ENCODE assay signal across 10 cellular contexts in genomic region chrX:153981231-153981630, GRCh38. TPM values are rescaled to one million over a fixed set of nuclear protein-coding genes. Genes with fewer than 3 reads are reported as not detected.
DNase-seq lines count a peak whose midpoint lies in the region; ATAC-seq, FAIRE-seq and TF ChIP-seq lines count a peak whose summit lies in the region.
"Had no signal": no experiment of that assay in that cellular context is flagged by ENCODE, and none has a peak within 500 bp of the region (broad histone marks: within the 10 kb centered on the region; RNA-seq: fewer than 3 reads in every experiment).

No MANE protein-coding gene starts in this region.

- peak overlapping the region; percentile 8 to 39 for H3K27ac ChIP-seq in esophagus (ENCODE audit: low read depth in 2 of 2, low read length in 1 of 2)
- H3K27ac ChIP-seq: tibial artery had no signal

- H3K9me3 Mint-ChIP-seq in T-cell = no peaks in the 10 kb centered on the region
- no peaks in the 10 kb centered on the region for H3K9me3 Mint-ChIP-seq in stimulated activated effector memory CD8-positive, alpha-beta T cell treated with anti-CD3 and anti-CD28 coated beads, Interleukin-12 subunit alpha, Interleukin-12 subunit beta, amount 100 ng/mL, for 72 hours

- H3K27ac Mint-ChIP-seq in T-cell = peak overlapping the region; percentile 95 to 98
- peak overlapping the region; percentile 87 for H3K27ac Mint-ChIP-seq in stimulated activated effector memory CD8-positive, alpha-beta T cell treated with anti-CD3 and anti-CD28 coated beads, Interleukin-12 subunit alpha, Interleukin-12 subunit beta, amount 100 ng/mL, for 72 hours

- POLR2A ChIA-PET in T-cell (lab: Charles Lee) = interaction anchor here (0.6 to 0.7 kb wide), 3 partner anchors 24 to 345 kb away, joined by 4 to 10 read pairs (median 6); no protein-coding TSS in a partner anchor

- H3K4me3 Mint-ChIP-seq in T-cell = peak overlapping the region; percentile 74 to 77 (median 75)
- H3K4me3 Mint-ChIP-seq in stimulated activated effector memory CD8-positive, alpha-beta T cell treated with anti-CD3 and anti-CD28 coated beads, Interleukin-12 subunit alpha, Interleukin-12 subunit beta, amount 100 ng/mL, for 72 hours = peak overlapping the region; percentile 67

- H3K9me3 ChIP-seq in esophagus (ENCODE audit: control insufficient read depth in 2 of 2, insufficient read depth in 1 of 2, low read depth in 1 of 2, low read length in 1 of 2) = no peaks in the 10 kb centered on the region
- H3K9me3 ChIP-seq: tibial artery had no signal

- 76 to 87% methylated on average over 7 of the region's 7 CpGs for WGBS in esophagus, 2 donors

- H3K4me1 ChIP-seq in esophagus (ENCODE audit: control insufficient read depth in 2 of 2, insufficient read depth in 2 of 2, low read length in 1 of 2) = no peaks in the 10 kb centered on the region

- no peaks in the 10 kb centered on the region for H3K36me3 Mint-ChIP-seq in T-cell
- no peaks in the 10 kb centered on the region for H3K36me3 Mint-ChIP-seq in stimulated activated effector memory CD8-positive, alpha-beta T cell treated with anti-CD3 and anti-CD28 coated beads, Interleukin-12 subunit alpha, Interleukin-12 subunit beta, amount 100 ng/mL, for 72 hours

- TF ChIP-seq POLR2A in GM12891 (IDR thresholded peaks at IDR 0.05; ENCODE audit: low read depth, low read length) (no peak), H54 (IDR thresholded peaks at IDR 0.05; ENCODE audit: low read depth, low read length) (no peak)

- CTCF ChIA-PET in T-cell (lab: Charles Lee) = interaction anchor here (0.7 to 1.3 kb wide), 3 partner anchors 10 to 12 kb away, joined by 4 to 5 read pairs (median 4); partner anchors contain the start of gene HCFC1 (in 1 of the 2)

- H3K4me1 Mint-ChIP-seq in T-cell = peaks cover 34 to 53% (median 45%) of the 10 kb centered on the region in 3 donors
- H3K4me1 Mint-ChIP-seq in stimulated activated effector memory CD8-positive, alpha-beta T cell treated with anti-CD3 and anti-CD28 coated beads, Interleukin-12 subunit alpha, Interleukin-12 subunit beta, amount 100 ng/mL, for 72 hours = peaks cover 41% of the 10 kb centered on the region

- peaks cover 0 to 8% of the 10 kb centered on the region in 2 donors for H3K36me3 ChIP-seq in esophagus (ENCODE audit: control insufficient read depth in 2 of 2, insufficient read depth in 2 of 2, low read length in 1 of 2)
- H3K36me3 ChIP-seq: tibial artery had no signal

- FAIRE-seq in GM12891 (lab: Jason Lieb, UNC) (peak; percentile 86), H54 (lab: Jason Lieb, UNC) (no peak)
- FAIRE-seq: keratinocyte had no signal

- DNase-seq in GM12891 (ENCODE audit: insufficient read length, low spot score) = no peak
- no peak for DNase-seq in T-cell
- DNase-seq in stimulated activated effector memory CD8-positive, alpha-beta T cell treated with anti-CD3 and anti-CD28 coated beads, Interleukin-12 subunit alpha, Interleukin-12 subunit beta, amount 100 ng/mL, for 72 hours (ENCODE audit: low spot score in 2 of 2) = no peak
- no peak for DNase-seq in H54 (ENCODE audit: insufficient read length, low spot score)
- no peak for DNase-seq in amniotic stem cell (lab: John Stamatoyannopoulos, UW)
- DNase-seq: NCI-H1105 treated with DMSO at 0.1 percent for 48 hours had no signal

- H3K27me3 ChIP-seq in esophagus (ENCODE audit: control insufficient read depth in 1 of 2, insufficient read depth in 2 of 2, low read length in 2 of 2) = no peaks in the 10 kb centered on the region
- H3K27me3 ChIP-seq: tibial artery had no signal

- ATAC-seq in T-cell (replicated peaks in 1 of 4) (peak in 1 of 4 experiments; percentile 4), HG02884 (IDR thresholded peaks at IDR 0.05; ENCODE audit: unreplicated experiment) (no peak)
- no peak for ATAC-seq in stimulated activated effector memory CD8-positive, alpha-beta T cell treated with anti-CD3 and anti-CD28 coated beads, Interleukin-12 subunit alpha, Interleukin-12 subunit beta, amount 100 ng/mL, for 72 hours

- H3K27me3 Mint-ChIP-seq in T-cell = peaks cover 0 to 3% of the 10 kb centered on the region in 2 donors

- H3K4me3 ChIP-seq in esophagus (ENCODE audit: low read depth in 1 of 2, low read length in 2 of 2) = no peak overlapping the region
- H3K4me3 ChIP-seq: tibial artery had no signal

TF ChIP-seq in GM12891, 5 proteins besides CTCF, POLR2A, EP300 and RAD21:
- TF ChIP-seq POU2F2 (IDR thresholded peaks at IDR 0.05; ENCODE audit: low read depth, low read length) (no peak), PAX5 (IDR thresholded peaks at IDR 0.05; ENCODE audit: insufficient read depth, low read length, severe bottlenecking) (no peak), SPI1 (IDR thresholded peaks at IDR 0.05; ENCODE audit: low read depth, low read length) (no peak), TAF1 (IDR thresholded peaks at IDR 0.05; ENCODE audit: low read depth, low read length) (no peak), POLR2AphosphoS5 (IDR thresholded peaks at IDR 0.05; ENCODE audit: low read depth, low read length) (no peak)

RNA-seq across cellular contexts. Expression of gene TMEM187, which starts 8.7 kb away (rescaled TPM):
- polyA plus RNA-seq in GM12891 (2012; ENCODE audit: low read depth, missing spikeins) = 1.6 TPM
- 10 to 100 TPM in 3 of 5 donors, 1 to 10 TPM in 2; 4.0 to 16.9 (median 14.1) TPM for total RNA-seq in T-cell
- 1 to 10 TPM; 2.5 to 3.3 TPM for polyA plus RNA-seq in esophagus

RNA-seq across cellular contexts. Expression of gene HCFC1, which starts 9.6 kb away (rescaled TPM):
- polyA plus RNA-seq in GM12891 (2012; ENCODE audit: low read depth, missing spikeins) = 21.1 TPM
- total RNA-seq in T-cell = 10 to 100 TPM; 67.1 to 73.4 (median 69.2) TPM
- polyA plus RNA-seq in esophagus = 10 to 100 TPM; 13.0 to 15.9 TPM

RNA-seq across cellular contexts. Expression of gene RENBP, which starts 36.8 kb away (rescaled TPM):
- 9.8 TPM for polyA plus RNA-seq in GM12891 (2012; ENCODE audit: low read depth, missing spikeins)
- 10 to 100 TPM; 10.2 to 23.5 (median 19.5) TPM for total RNA-seq in T-cell
- polyA plus RNA-seq in esophagus = 1 to 10 TPM; 1.4 to 1.6 TPM

RNA-seq across cellular contexts. Expression of gene IRAK1, which starts 38.5 kb away (rescaled TPM):
- 41.7 TPM for polyA plus RNA-seq in GM12891 (2012; ENCODE audit: low read depth, missing spikeins)
- total RNA-seq in T-cell = 100 to 1,000 TPM in 1 of 5 donors, 10 to 100 TPM in 4; 66.5 to 102 (median 85.0) TPM
- polyA plus RNA-seq in esophagus = 10 to 100 TPM; 58.8 to 61.8 TPM

RNA-seq across cellular contexts. Expression of gene NAA10, which starts 46.4 kb away (rescaled TPM):
- polyA plus RNA-seq in GM12891 (2012; ENCODE audit: low read depth, missing spikeins) = 87.7 TPM
- total RNA-seq in T-cell = 10 to 100 TPM; 53.3 to 98.2 (median 80.0) TPM
- 100 to 1,000 TPM in 1 of 2 donors, 10 to 100 TPM in 1; 86.6 to 104 TPM for polyA plus RNA-seq in esophagus
